Comparison of ENCODE assay signal across 8 cellular contexts in the genomic region with DNA sequence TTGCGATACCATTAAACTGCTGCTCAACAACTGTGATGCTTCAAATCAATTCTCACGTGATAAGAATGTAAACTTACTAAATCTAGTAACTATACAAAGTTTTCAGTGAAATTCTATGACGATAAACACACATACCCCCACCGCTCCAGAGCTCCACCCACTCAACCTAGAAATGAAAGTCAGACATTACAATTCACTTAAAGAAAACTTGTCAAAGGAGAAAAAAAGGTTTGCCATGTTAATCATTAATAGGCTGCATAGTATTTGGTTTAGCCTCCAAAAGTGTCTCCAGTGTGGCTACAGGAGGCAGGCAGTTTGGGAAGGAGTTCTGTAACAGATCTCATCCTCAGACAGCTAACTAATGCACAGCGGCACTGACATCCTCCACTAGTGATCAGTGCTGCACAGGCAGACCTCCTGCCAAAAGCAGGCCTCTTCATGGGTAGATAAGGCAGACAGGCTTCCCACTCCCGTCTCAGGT. TPM values are rescaled to one million over a fixed set of nuclear protein-coding genes. Genes with fewer than 3 reads are reported as not detected.
A peak's percentile ranks its signal among the peaks of the same experiment; 100 is the strongest.
DNase-seq lines count a peak whose midpoint lies in the region; ATAC-seq and TF ChIP-seq lines count a peak whose summit lies in the region.

No MANE protein-coding gene starts in this region.

- DNase-seq in AG04450 (ENCODE audit: low read depth, low spot score) (no peak), H9 (no peak), putamen (ENCODE audit: low spot score) (no peak), NCI-H2227 (lab: John Stamatoyannopoulos, UW; ENCODE audit: unreplicated experiment) (no peak), Ammon's horn (ENCODE audit: low spot score) (no peak)
- DNase-seq in activated CD8-positive, alpha-beta T cell treated with anti-CD3 and anti-CD28 coated beads for 36 hours, result peak; percentile 60
- peak; percentile 14 for DNase-seq in stimulated activated CD4-positive, alpha-beta T cell treated with anti-CD3 and anti-CD28 coated beads, Interleukin-2, amount 100 ng/mL, for 4 hours (ENCODE audit: low read depth)

- no peak overlapping the region for H2BK120ac ChIP-seq in H9 (ENCODE audit: low read depth, low read length, poor library complexity, severe bottlenecking)

- no peak overlapping the region for H2AK5ac ChIP-seq in H9 (ENCODE audit: insufficient read length, low read length)

- no peaks in the 10 kb centered on the region; the same call in 1 of the 2 replicates for H3K79me2 ChIP-seq in H9 (ENCODE audit: insufficient read depth, low read length)

- H3K18ac ChIP-seq in H9 (ENCODE audit: insufficient read length, low read depth, low read length), result no peak overlapping the region

- H3K4me1 ChIP-seq in H9 (ENCODE audit: insufficient read depth, low read length) (peaks cover 4% of the 10 kb centered on the region; the same call in 1 of the 2 replicates), gastroesophageal sphincter (peaks cover 7 to 83% (median 28%) of the 10 kb centered on the region in 3 donors)

- H3K23ac ChIP-seq in H9 (ENCODE audit: insufficient read length, low read depth, low read length), result no peak overlapping the region

- no peaks in the 10 kb centered on the region for H3K36me3 ChIP-seq in gastroesophageal sphincter

- H2AFZ ChIP-seq in H9 (ENCODE audit: low read length), result no peak overlapping the region

- CTCF ChIA-PET in AG04450 (lab: Charles Lee), result interaction anchor here (0.6 to 1.0 kb wide), 2 partner anchors 18 to 215 kb away, joined by 3 read pairs; no protein-coding TSS in a partner anchor
- CTCF ChIA-PET in activated CD8-positive, alpha-beta T cell treated with anti-CD3 and anti-CD28 coated beads for 36 hours (lab: Charles Lee), result interaction anchor here (0.9 to 1.6 kb wide), 4 partner anchors 11 to 111 kb away, joined by 3 read pairs; no protein-coding TSS in a partner anchor

- H3K14ac ChIP-seq in H9 (ENCODE audit: insufficient read depth, low read length), result no peak overlapping the region

- no peak overlapping the region for H3K4ac ChIP-seq in H9 (ENCODE audit: low read depth, low read length)

- H2BK20ac ChIP-seq in H9 (ENCODE audit: low read depth, low read length, poor library complexity, severe bottlenecking), result no peak overlapping the region

- no peak overlapping the region for H4K5ac ChIP-seq in H9 (ENCODE audit: insufficient read length, low read depth, low read length)

- POLR2A ChIA-PET in AG04450 (lab: Yijun Ruan, JAX), result no interaction called here
- POLR2A ChIA-PET in activated CD8-positive, alpha-beta T cell treated with anti-CD3 and anti-CD28 coated beads for 36 hours (lab: Charles Lee), result interaction anchor here (0.6 to 1.4 kb wide), 2 partner anchors 33 to 109 kb away, joined by 3 to 5 read pairs; partner anchors contain the start of gene SEPTIN7

- no peak overlapping the region for H3T11ph ChIP-seq in H9 (ENCODE audit: low read length)

- no peak overlapping the region for H3K4me2 ChIP-seq in H9 (ENCODE audit: insufficient read depth, insufficient read length, low read length)

- TF ChIP-seq EP300 in gastroesophageal sphincter (IDR thresholded peaks at IDR 0.05), result no peak

- H3K56ac ChIP-seq in H9 (ENCODE audit: insufficient read length, low read depth, low read length), result no peak overlapping the region

- peak overlapping the region; percentile 7 to 24; a peak in 4 of 5 replicates for H3K4me3 Mint-ChIP-seq in H9
- peak overlapping the region; percentile 89 for H3K4me3 Mint-ChIP-seq in activated CD8-positive, alpha-beta T cell treated with anti-CD3 and anti-CD28 coated beads for 36 hours

- peak; percentile 41 for ATAC-seq in activated CD8-positive, alpha-beta T cell treated with anti-CD3 and anti-CD28 coated beads for 36 hours
- no peak for ATAC-seq in gastroesophageal sphincter

- H3K9ac ChIP-seq in H9 (ENCODE audit: extremely low read depth, insufficient read length, low read length), result no peak overlapping the region

- H3K9me3 Mint-ChIP-seq in H9, result peaks cover 0 to 8% of the 10 kb centered on the region in 2 experiments; a peak in 3 of 5 replicates
- H3K9me3 Mint-ChIP-seq in activated CD8-positive, alpha-beta T cell treated with anti-CD3 and anti-CD28 coated beads for 36 hours, result no peaks in the 10 kb centered on the region

- intact Hi-C loops in activated CD8-positive, alpha-beta T cell treated with anti-CD3 and anti-CD28 coated beads for 36 hours (cut with micrococcal nuclease), result loop anchor here (5.0 kb wide), 2 partner anchors 35 to 110 kb away; partner anchors contain the start of gene SEPTIN7

- H3K27ac Mint-ChIP-seq in H9, result no peak overlapping the region
- peak overlapping the region; percentile 89 for H3K27ac Mint-ChIP-seq in activated CD8-positive, alpha-beta T cell treated with anti-CD3 and anti-CD28 coated beads for 36 hours

- peaks cover 10% of the 10 kb centered on the region for H3K9me3 ChIP-seq in AG04450 (ENCODE audit: control insufficient read depth, insufficient read depth, low read length)
- no peaks in the 10 kb centered on the region for H3K9me3 ChIP-seq in H9 (ENCODE audit: control insufficient read depth, low read depth, low read length)
- H3K9me3 ChIP-seq in gastroesophageal sphincter, result no peaks in the 10 kb centered on the region

- H3K27ac ChIP-seq in AG04450 (ENCODE audit: low read depth, low read length), result peak overlapping the region; percentile 12
- no peak overlapping the region for H3K27ac ChIP-seq in H9 (ENCODE audit: insufficient read length, low read depth, low read length)
- no peak overlapping the region for H3K27ac ChIP-seq in gastroesophageal sphincter

- peaks cover 8 to 33% (median 10%) of the 10 kb centered on the region in 3 experiments for H3K36me3 Mint-ChIP-seq in H9 (ENCODE audit: insufficient read depth in 1 of 3, low read depth in 3 of 3)
- H3K36me3 Mint-ChIP-seq in activated CD8-positive, alpha-beta T cell treated with anti-CD3 and anti-CD28 coated beads for 36 hours (ENCODE audit: low read depth), result peaks cover 19% of the 10 kb centered on the region

- no peak for TF ChIP-seq CTCF in AG04450 (IDR thresholded peaks at IDR 0.05; ENCODE audit: low read depth, low read length)
- TF ChIP-seq CTCF in H9 (conservative IDR thresholded peaks at IDR 0.05), result no peak
- no peak for TF ChIP-seq CTCF in activated CD8-positive, alpha-beta T cell treated with anti-CD3 and anti-CD28 coated beads for 36 hours (IDR thresholded peaks at IDR 0.05)
- TF ChIP-seq CTCF in gastroesophageal sphincter (IDR thresholded peaks at IDR 0.05), result no peak

- TF ChIP-seq POLR2A in gastroesophageal sphincter (IDR thresholded peaks at IDR 0.05), result no peak

- no peak overlapping the region for H4K91ac ChIP-seq in H9 (ENCODE audit: insufficient read length, low read depth, low read length)

- no peaks in the 10 kb centered on the region for H3K79me1 ChIP-seq in H9 (ENCODE audit: insufficient read depth, low read depth, low read length, poor library complexity, severe bottlenecking)

- H2BK5ac ChIP-seq in H9 (ENCODE audit: insufficient read length, low read length), result no peak overlapping the region

- no peaks in the 10 kb centered on the region; the same call in 1 of the 2 replicates for H3K27me3 Mint-ChIP-seq in H9 (ENCODE audit: low read depth)
- H3K27me3 Mint-ChIP-seq in activated CD8-positive, alpha-beta T cell treated with anti-CD3 and anti-CD28 coated beads for 36 hours, result no peaks in the 10 kb centered on the region

- no CpG with 5 or more reads among the region's 6 CpGs for WGBS in H9 (ENCODE audit: extremely low coverage, insufficient read length, low lambda C conversion rate)
- WGBS in gastroesophageal sphincter (ENCODE audit: low coverage in 1 of 2), 2 donors, result 48 to 55% methylated on average over 6 of the region's 6 CpGs

- no peaks in the 10 kb centered on the region for H4K20me1 ChIP-seq in H9 (ENCODE audit: control insufficient read depth, insufficient read depth, insufficient read length)

- no peak overlapping the region for H2BK15ac ChIP-seq in H9 (ENCODE audit: low read depth, low read length)

- H3K23me2 ChIP-seq in H9 (ENCODE audit: insufficient read length, low read depth, low read length, poor library complexity, severe bottlenecking), result peaks cover 14% of the 10 kb centered on the region

- H4K8ac ChIP-seq in H9 (replicated peaks; ENCODE audit: insufficient read length, low read depth, low read length), result no peak overlapping the region

- peaks cover 42 to 45% of the 10 kb centered on the region in 2 experiments for H3K4me1 Mint-ChIP-seq in H9
- H3K4me1 Mint-ChIP-seq in activated CD8-positive, alpha-beta T cell treated with anti-CD3 and anti-CD28 coated beads for 36 hours (ENCODE audit: low read depth), result peaks cover 53% of the 10 kb centered on the region

- H3K4me3 ChIP-seq in AG04450 (ENCODE audit: low read depth, low read length), result peak overlapping the region; percentile 47
- peak overlapping the region; percentile 28 to 98 for H3K4me3 ChIP-seq in gastroesophageal sphincter

- H2BK12ac ChIP-seq in H9 (ENCODE audit: insufficient read length, low read depth, low read length), result no peak overlapping the region

- H3K27me3 ChIP-seq in AG04450 (ENCODE audit: control insufficient read depth, insufficient read depth, low read length) (no peaks in the 10 kb centered on the region), H9 (ENCODE audit: insufficient read depth, low read length) (no peaks in the 10 kb centered on the region), gastroesophageal sphincter (no peaks in the 10 kb centered on the region)

RNA-seq across cellular contexts. Expression of gene HERPUD2, which starts 3.1 kb away (rescaled TPM):
- 42.7 and 43.3 TPM in 2 replicates for polyA plus RNA-seq in AG04450 (2011; rRNA removed)
- polyA minus RNA-seq in AG04450 (2011; rRNA and poly(A)+ RNA removed), result 70.2 and 84.6 TPM in 2 replicates
- 14.6 and 17.0 TPM in 2 replicates for total RNA-seq in H9 (2021)
- 10 to 100 TPM; 24.9 to 25.0 TPM for total RNA-seq in activated CD8-positive, alpha-beta T cell treated with anti-CD3 and anti-CD28 coated beads for 36 hours
- total RNA-seq in gastroesophageal sphincter, result 10 to 100 TPM; 26.1 to 35.3 (median 27.5) TPM

Comparison
In these comparisons a context has a peak if more than half of its experiments do, and no peak if none do; other contexts are left out.
1. DNase-seq: peak in activated CD8-positive, alpha-beta T cell treated with anti-CD3 and anti-CD28 coated beads for 36 hours (single experiment) and stimulated activated CD4-positive, alpha-beta T cell treated with anti-CD3 and anti-CD28 coated beads, Interleukin-2, amount 100 ng/mL, for 4 hours (single experiment); none in AG04450 (single experiment), H9 (single experiment), putamen (single experiment), NCI-H2227 (single experiment) and Ammon's horn (single experiment).